3 cellular contexts compared by ENCODE assay signal in the genomic region with DNA sequence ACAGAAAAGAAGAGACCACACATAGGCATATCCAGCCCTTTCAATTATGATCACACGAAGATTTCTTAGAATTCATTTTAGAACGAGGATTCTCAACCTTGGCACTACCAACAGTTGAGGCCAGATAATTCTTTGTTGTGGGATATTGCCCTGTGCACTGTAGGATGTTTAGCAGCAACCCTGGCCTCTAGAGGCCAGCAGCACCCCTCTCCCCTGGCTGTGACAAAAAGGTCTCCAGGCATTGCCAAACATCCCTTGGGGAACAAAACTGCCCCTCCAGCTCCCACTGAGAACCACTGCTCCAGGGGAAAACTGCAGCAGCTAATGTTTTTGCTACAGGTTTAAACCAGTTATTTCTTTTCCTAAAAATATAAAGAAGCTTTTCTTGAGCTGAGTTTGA.
TF ChIP-seq lines count a peak whose summit lies in the region.

No MANE protein-coding gene starts in this region.

TF ChIP-seq in HEK293, 187 proteins besides CTCF, POLR2A, EP300 and RAD21:
- no peak for TF ChIP-seq ZNF16 (tag by site-specific recombination; IDR thresholded peaks at IDR 0.05; ENCODE audit: low read depth)
- peak; percentile 16; the same call in 1 of the 2 replicates for TF ChIP-seq ZIC2 (tag by site-specific recombination; IDR thresholded peaks at IDR 0.05)
- peak; percentile 16; the same call in 1 of the 2 replicates for TF ChIP-seq IKZF3 (tag by site-specific recombination; IDR thresholded peaks at IDR 0.05)
- no peak for TF ChIP-seq ZBTB6 (tag by site-specific recombination; IDR thresholded peaks at IDR 0.05)
TF ChIP-seq in HEK293: peak in this region for 2.

TF ChIP-seq in K562, 482 proteins besides CTCF, POLR2A, EP300 and RAD21 (continues in another document):
- no peak for TF ChIP-seq CCAR2 (IDR thresholded peaks at IDR 0.05; ENCODE audit: low read depth, low read length)
- TF ChIP-seq, protein P1, sequence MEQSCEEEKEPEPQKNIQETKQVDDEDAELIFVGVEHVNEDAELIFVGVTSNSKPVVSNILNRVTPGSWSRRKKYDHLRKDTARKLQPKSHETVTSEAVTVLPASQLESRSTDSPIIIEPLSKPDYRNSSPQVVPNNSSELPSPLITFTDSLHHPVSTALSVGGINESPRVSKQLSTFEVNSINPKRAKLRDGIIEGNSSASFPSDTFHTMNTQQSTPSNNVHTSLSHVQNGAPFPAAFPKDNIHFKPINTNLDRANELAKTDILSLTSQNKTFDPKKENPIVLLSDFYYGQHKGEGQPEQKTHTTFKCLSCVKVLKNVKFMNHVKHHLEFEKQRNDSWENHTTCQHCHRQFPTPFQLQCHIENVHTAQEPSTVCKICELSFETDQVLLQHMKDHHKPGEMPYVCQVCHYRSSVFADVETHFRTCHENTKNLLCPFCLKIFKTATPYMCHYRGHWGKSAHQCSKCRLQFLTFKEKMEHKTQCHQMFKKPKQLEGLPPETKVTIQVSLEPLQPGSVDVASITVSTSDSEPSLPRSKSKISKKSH (CRISPR knock-in tag; IDR thresholded peaks at IDR 0.05): no peak
- TF ChIP-seq, protein P2, sequence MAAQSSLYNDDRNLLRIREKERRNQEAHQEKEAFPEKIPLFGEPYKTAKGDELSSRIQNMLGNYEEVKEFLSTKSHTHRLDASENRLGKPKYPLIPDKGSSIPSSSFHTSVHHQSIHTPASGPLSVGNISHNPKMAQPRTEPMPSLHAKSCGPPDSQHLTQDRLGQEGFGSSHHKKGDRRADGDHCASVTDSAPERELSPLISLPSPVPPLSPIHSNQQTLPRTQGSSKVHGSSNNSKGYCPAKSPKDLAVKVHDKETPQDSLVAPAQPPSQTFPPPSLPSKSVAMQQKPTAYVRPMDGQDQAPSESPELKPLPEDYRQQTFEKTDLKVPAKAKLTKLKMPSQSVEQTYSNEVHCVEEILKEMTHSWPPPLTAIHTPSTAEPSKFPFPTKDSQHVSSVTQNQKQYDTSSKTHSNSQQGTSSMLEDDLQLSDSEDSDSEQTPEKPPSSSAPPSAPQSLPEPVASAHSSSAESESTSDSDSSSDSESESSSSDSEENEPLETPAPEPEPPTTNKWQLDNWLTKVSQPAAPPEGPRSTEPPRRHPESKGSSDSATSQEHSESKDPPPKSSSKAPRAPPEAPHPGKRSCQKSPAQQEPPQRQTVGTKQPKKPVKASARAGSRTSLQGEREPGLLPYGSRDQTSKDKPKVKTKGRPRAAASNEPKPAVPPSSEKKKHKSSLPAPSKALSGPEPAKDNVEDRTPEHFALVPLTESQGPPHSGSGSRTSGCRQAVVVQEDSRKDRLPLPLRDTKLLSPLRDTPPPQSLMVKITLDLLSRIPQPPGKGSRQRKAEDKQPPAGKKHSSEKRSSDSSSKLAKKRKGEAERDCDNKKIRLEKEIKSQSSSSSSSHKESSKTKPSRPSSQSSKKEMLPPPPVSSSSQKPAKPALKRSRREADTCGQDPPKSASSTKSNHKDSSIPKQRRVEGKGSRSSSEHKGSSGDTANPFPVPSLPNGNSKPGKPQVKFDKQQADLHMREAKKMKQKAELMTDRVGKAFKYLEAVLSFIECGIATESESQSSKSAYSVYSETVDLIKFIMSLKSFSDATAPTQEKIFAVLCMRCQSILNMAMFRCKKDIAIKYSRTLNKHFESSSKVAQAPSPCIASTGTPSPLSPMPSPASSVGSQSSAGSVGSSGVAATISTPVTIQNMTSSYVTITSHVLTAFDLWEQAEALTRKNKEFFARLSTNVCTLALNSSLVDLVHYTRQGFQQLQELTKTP (IDR thresholded peaks at IDR 0.05; ENCODE audit: low read depth in 1 of 2, partially characterized antibody in 2 of 2): no peak
- no peak for TF ChIP-seq PHB2 (IDR thresholded peaks at IDR 0.05; ENCODE audit: low read depth)
- no peak for TF ChIP-seq POLR3A (IDR thresholded peaks at IDR 0.05; ENCODE audit: borderline replicate concordance, extremely low read depth, insufficient read depth, insufficient read length)
- TF ChIP-seq ZBTB9 (CRISPR knock-in tag; IDR thresholded peaks at IDR 0.05): no peak
- TF ChIP-seq NCOA6 (IDR thresholded peaks at IDR 0.05): no peak
- TF ChIP-seq ZBTB11 (CRISPR knock-in tag; IDR thresholded peaks at IDR 0.05): no peak
- no peak for TF ChIP-seq ARHGAP35 (IDR thresholded peaks at IDR 0.05; ENCODE audit: partially characterized antibody)
- TF ChIP-seq ZNF224 (CRISPR knock-in tag; IDR thresholded peaks at IDR 0.05): no peak
- TF ChIP-seq ZNF696 (CRISPR knock-in tag; conservative IDR thresholded peaks at IDR 0.05): no peak

TF ChIP-seq in HepG2, 621 proteins besides CTCF, POLR2A, EP300 and RAD21:
- TF ChIP-seq ETV5 (CRISPR knock-in tag; IDR thresholded peaks at IDR 0.05; ENCODE audit: borderline replicate concordance) (no peak), STAG1 (CRISPR knock-in tag; IDR thresholded peaks at IDR 0.05) (peak; percentile 29; the same call in 1 of the 2 replicates), XRCC5 (optimal IDR thresholded peaks at IDR 0.05; ENCODE audit: low read length) (peak; percentile 15), GLMP (CRISPR knock-in tag; IDR thresholded peaks at IDR 0.05; ENCODE audit: borderline replicate concordance) (no peak)
